In genomic region chr2:127884436-127884835, GRCh38 we compare ENCODE assay signal across 8 cellular contexts. TPM values are rescaled to one million over a fixed set of nuclear protein-coding genes. Genes with fewer than 3 reads are reported as not detected.
DNase-seq lines count a peak whose midpoint lies in the region; ATAC-seq, FAIRE-seq and TF ChIP-seq lines count a peak whose summit lies in the region.

No MANE protein-coding gene starts in this region.

- no peaks in the 10 kb centered on the region for H3K27me3 Mint-ChIP-seq in dendritic cell treated with granulocyte-macrophage colony-stimulating factor and Interleukin-4, amounts not matched to agents 40 ng/mL and 50 ng/mL, for 4 days
- H3K27me3 Mint-ChIP-seq in natural killer cell (ENCODE audit: low read depth in 2 of 2): no peaks in the 10 kb centered on the region

- FAIRE-seq in GM19239 (lab: Jason Lieb, UNC): no peak

- ATAC-seq in natural killer cell (no peak), GM21786 (IDR thresholded peaks at IDR 0.05; ENCODE audit: unreplicated experiment) (no peak)

- peaks cover 3% of the 10 kb centered on the region; the same call in 1 of the 2 replicates for H3K36me3 ChIP-seq in BJ (ENCODE audit: control insufficient read depth, insufficient read depth, low read length)

- H3K27ac Mint-ChIP-seq in dendritic cell treated with granulocyte-macrophage colony-stimulating factor and Interleukin-4, amounts not matched to agents 40 ng/mL and 50 ng/mL, for 4 days: peak overlapping the region; percentile 90
- H3K27ac Mint-ChIP-seq in natural killer cell: peak overlapping the region; percentile 89 to 90

- TF ChIP-seq CTCF in BJ (IDR thresholded peaks at IDR 0.05; ENCODE audit: insufficient read depth, low read depth, low read length) (no peak), LNCaP clone FGC (IDR thresholded peaks at IDR 0.05; ENCODE audit: control insufficient read depth, extremely low read depth, insufficient read depth) (no peak), natural killer cell (IDR thresholded peaks at IDR 0.05) (no peak)

- POLR2A ChIA-PET in BJ (lab: Charles Lee): interaction anchor here (0.7 kb wide), 1 partner anchor 121 kb away, joined by 30 read pairs; no protein-coding TSS in a partner anchor

- CTCF ChIA-PET in BJ (lab: Yijun Ruan, JAX): interaction anchor here (0.7 kb wide), 1 partner anchor 35 kb away, joined by 3 read pairs; no protein-coding TSS in a partner anchor

- no peaks in the 10 kb centered on the region for H3K9me3 Mint-ChIP-seq in dendritic cell treated with granulocyte-macrophage colony-stimulating factor and Interleukin-4, amounts not matched to agents 40 ng/mL and 50 ng/mL, for 4 days
- H3K9me3 Mint-ChIP-seq in natural killer cell: no peaks in the 10 kb centered on the region

- intact Hi-C loops in dendritic cell treated with granulocyte-macrophage colony-stimulating factor and Interleukin-4, amounts not matched to agents 40 ng/mL and 50 ng/mL, for 4 days (cut with micrococcal nuclease): loop anchor here (2.0 to 10.0 kb wide), 2 partner anchors 26 to 70 kb away; partner anchors contain the start of gene POLR2D
- intact Hi-C loops in natural killer cell (cut with micrococcal nuclease): no loop called here

- H3K4me3 ChIP-seq in BJ (ENCODE audit: low read depth, low read length) (peak overlapping the region; percentile 46), LNCaP clone FGC (ENCODE audit: low read depth, low read length) (peak overlapping the region; percentile 59)

- H3K4me1 Mint-ChIP-seq in dendritic cell treated with granulocyte-macrophage colony-stimulating factor and Interleukin-4, amounts not matched to agents 40 ng/mL and 50 ng/mL, for 4 days (ENCODE audit: low read depth): peaks cover 32% of the 10 kb centered on the region
- H3K4me1 Mint-ChIP-seq in natural killer cell: peaks cover 38 to 39% of the 10 kb centered on the region in 2 donors

- no peaks in the 10 kb centered on the region for H3K27me3 ChIP-seq in BJ (ENCODE audit: control insufficient read depth, insufficient read depth, low read length)

- H3K4me3 Mint-ChIP-seq in dendritic cell treated with granulocyte-macrophage colony-stimulating factor and Interleukin-4, amounts not matched to agents 40 ng/mL and 50 ng/mL, for 4 days: peak overlapping the region; percentile 99
- H3K4me3 Mint-ChIP-seq in natural killer cell: peak overlapping the region; percentile 94

- DNase-seq in BJ (ENCODE audit: low read depth) (peak; percentile 46), LNCaP clone FGC (ENCODE audit: low read depth) (no peak), natural killer cell (no peak), medulla oblongata (ENCODE audit: extremely low spot score) (no peak), DMS153 treated with DMSO at 0.1 percent for 48 hours (lab: John Stamatoyannopoulos, UW; ENCODE audit: unreplicated experiment) (no peak), GM19239 (ENCODE audit: insufficient read length, low spot score) (no peak)

- peaks cover 57% of the 10 kb centered on the region for H3K36me3 Mint-ChIP-seq in dendritic cell treated with granulocyte-macrophage colony-stimulating factor and Interleukin-4, amounts not matched to agents 40 ng/mL and 50 ng/mL, for 4 days (ENCODE audit: low read depth)
- no peaks in the 10 kb centered on the region for H3K36me3 Mint-ChIP-seq in natural killer cell

RNA-seq across cellular contexts. Expression of gene AMMECR1L, which starts 1.3 kb away (rescaled TPM):
- 15.1 TPM in 2 replicates for polyA plus RNA-seq in BJ (2011; rRNA removed)
- polyA minus RNA-seq in BJ (2011; rRNA and poly(A)+ RNA removed): 16.6 and 16.8 TPM in 2 replicates
- 10 to 100 TPM; 12.0 to 17.3 (median 13.6) TPM for total RNA-seq in natural killer cell

RNA-seq across cellular contexts. Expression of gene POLR2D, which starts 26.5 kb away (rescaled TPM):
- polyA plus RNA-seq in BJ (2011; rRNA removed): 7.4 and 11.8 TPM in 2 replicates
- polyA minus RNA-seq in BJ (2011; rRNA and poly(A)+ RNA removed): 6.8 and 8.4 TPM in 2 replicates
- 10 to 100 TPM; 25.4 to 30.7 (median 29.8) TPM for total RNA-seq in natural killer cell
